Comparison of ENCODE assay signal across 14 cellular contexts in the genomic region with DNA sequence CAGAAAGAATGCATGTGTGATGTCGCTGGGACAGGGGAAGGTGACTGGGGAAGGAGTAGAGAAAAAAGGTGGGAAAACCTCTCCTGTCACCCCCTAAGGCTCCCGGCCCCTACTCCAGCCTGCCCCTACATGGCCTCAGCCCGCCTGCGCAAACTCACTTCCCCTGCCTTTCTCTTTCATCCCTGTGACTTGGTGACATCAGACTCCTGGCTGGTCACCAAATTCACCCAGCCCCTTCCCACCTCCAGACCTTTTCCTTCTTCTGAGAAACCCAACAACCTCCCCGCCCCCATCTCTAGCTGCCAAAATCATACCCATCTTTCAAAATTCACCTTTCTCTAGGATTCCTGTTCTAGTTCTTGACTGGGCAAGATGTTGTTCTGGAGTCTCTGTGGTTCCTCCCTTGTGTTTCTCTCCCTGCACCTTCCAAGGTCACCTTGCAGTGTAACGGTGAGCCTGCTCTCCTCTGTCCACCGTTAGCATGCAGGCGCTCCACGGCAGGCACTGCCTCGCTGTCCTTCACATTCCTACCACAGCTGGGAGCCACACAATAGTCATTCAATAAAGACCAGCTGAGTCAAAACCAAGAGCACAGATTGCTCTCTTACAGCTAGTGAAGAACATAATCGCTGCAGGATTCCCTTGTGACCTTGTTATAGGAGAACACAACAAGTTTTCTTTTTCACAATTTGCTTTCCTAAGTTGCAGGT.
DNase-seq lines count a peak whose midpoint lies in the region; ATAC-seq and TF ChIP-seq lines count a peak whose summit lies in the region.
"Had no signal": no experiment of that assay in that cellular context is flagged by ENCODE, and none has a peak within 500 bp of the region (broad histone marks: within the 10 kb centered on the region; RNA-seq: fewer than 3 reads in every experiment).

No MANE protein-coding gene starts in this region.

- POLR2A ChIA-PET in A673 (lab: Charles Lee; ENCODE audit: low non-redundant PET) (no interaction called here), Caco-2 (lab: Charles Lee) (no interaction called here)

- H3K36me3 Mint-ChIP-seq in glutamatergic neuron (ENCODE audit: unreplicated experiment) (no peaks in the 10 kb centered on the region), Caco-2 (ENCODE audit: insufficient read depth, unreplicated experiment) (peaks cover 5% of the 10 kb centered on the region)

- BruUV-seq in A673 (replicated peaks; lab: Mats Ljungman, UMichigan), result no TSS peak
- BruUV-seq in Caco-2 (replicated peaks; lab: Mats Ljungman, UMichigan), result no TSS peak

- H3K9me3 ChIP-seq in A673 (ENCODE audit: low read depth, low read length, poor library complexity, severe bottlenecking), result no peaks in the 10 kb centered on the region
- H3K9me3 ChIP-seq in osteoblast (ENCODE audit: low read depth, low read length), result no peaks in the 10 kb centered on the region
- H3K9me3 ChIP-seq in Caco-2, result no peaks in the 10 kb centered on the region
- H3K9me3 ChIP-seq: esophagus muscularis mucosa, MG63 had no signal

- H3K4me2 ChIP-seq in osteoblast (ENCODE audit: insufficient read depth, low read length), result no peak overlapping the region

- ATAC-seq in GM19463 (IDR thresholded peaks at IDR 0.05; ENCODE audit: unreplicated experiment), result no peak
- no peak for ATAC-seq in HG02642 (IDR thresholded peaks at IDR 0.05; ENCODE audit: poor library complexity, unreplicated experiment)

- no peaks in the 10 kb centered on the region for H4K20me1 ChIP-seq in osteoblast (ENCODE audit: insufficient read depth, low read length)

- no peak overlapping the region for H3K27ac ChIP-seq in A673 (ENCODE audit: low read depth, low read length, poor library complexity, severe bottlenecking)
- no peak overlapping the region for H3K27ac ChIP-seq in osteoblast (ENCODE audit: low read depth, low read length)

- H3K4me3 Mint-ChIP-seq in glutamatergic neuron (ENCODE audit: unreplicated experiment) (no peak overlapping the region), Caco-2 (ENCODE audit: unreplicated experiment) (no peak overlapping the region)
- H3K4me3 Mint-ChIP-seq: activated CD4-positive, alpha-beta T cell treated with anti-CD3 and anti-CD28 coated beads, Interleukin-2, amount 10 ng/mL, durations not matched to agents 24 days and 14 days; activated T-helper 1 cell treated with anti-CD3 and anti-CD28 coated beads, Interleukin-12 subunit alpha, Interleukin-12 subunit beta, Interleukin-2, Interleukin-4 antibody, amounts not matched to agents 30 ng/mL and 10 ng/mL and 1 ng/mL, durations not matched to agents 14 hours and 24 hours and 36 hours; central memory CD8-positive, alpha-beta T cell had no signal

- CTCF ChIA-PET in A673 (lab: Charles Lee) (no interaction called here), Caco-2 (lab: Charles Lee) (no interaction called here)

- H3K27me3 ChIP-seq in A673 (replicated peaks; ENCODE audit: insufficient read depth, low read depth, low read length, poor library complexity) (no peaks in the 10 kb centered on the region), osteoblast (ENCODE audit: insufficient read depth, low read length) (no peaks in the 10 kb centered on the region), Caco-2 (replicated peaks; ENCODE audit: control insufficient read depth, insufficient read depth, low read length) (no peaks in the 10 kb centered on the region)
- H3K27me3 ChIP-seq: esophagus muscularis mucosa, MG63 had no signal

- DNase-seq in A673 (ENCODE audit: low spot score) (peak; percentile 44), glutamatergic neuron (no peak), osteoblast (ENCODE audit: insufficient read length, low spot score, missing footprints) (no peak), OCI-M1 (lab: John Stamatoyannopoulos, UW) (no peak), Caco-2 (no peak)
- DNase-seq: activated CD4-positive, alpha-beta T cell treated with anti-CD3 and anti-CD28 coated beads, Interleukin-2, amount 10 ng/mL, durations not matched to agents 24 days and 14 days; MG63; NCI-H345 had no signal

- H3K4me1 Mint-ChIP-seq in glutamatergic neuron (ENCODE audit: low read depth, unreplicated experiment), result peaks cover 6% of the 10 kb centered on the region
- peaks cover 6% of the 10 kb centered on the region for H3K4me1 Mint-ChIP-seq in Caco-2 (ENCODE audit: low read depth, unreplicated experiment)
- H3K4me1 Mint-ChIP-seq: central memory CD8-positive, alpha-beta T cell had no signal

- H3K9me3 Mint-ChIP-seq in glutamatergic neuron (ENCODE audit: unreplicated experiment), result no peaks in the 10 kb centered on the region
- H3K9me3 Mint-ChIP-seq in Caco-2 (ENCODE audit: unreplicated experiment), result no peaks in the 10 kb centered on the region
- H3K9me3 Mint-ChIP-seq: activated CD4-positive, alpha-beta T cell treated with anti-CD3 and anti-CD28 coated beads, Interleukin-2, amount 10 ng/mL, durations not matched to agents 24 days and 14 days; activated T-helper 1 cell treated with anti-CD3 and anti-CD28 coated beads, Interleukin-12 subunit alpha, Interleukin-12 subunit beta, Interleukin-2, Interleukin-4 antibody, amounts not matched to agents 30 ng/mL and 10 ng/mL and 1 ng/mL, durations not matched to agents 14 hours and 24 hours and 36 hours; central memory CD8-positive, alpha-beta T cell had no signal

- no peaks in the 10 kb centered on the region for H3K27me3 Mint-ChIP-seq in glutamatergic neuron (ENCODE audit: unreplicated experiment)
- no peaks in the 10 kb centered on the region for H3K27me3 Mint-ChIP-seq in Caco-2 (ENCODE audit: insufficient read depth, unreplicated experiment)
- H3K27me3 Mint-ChIP-seq: activated CD4-positive, alpha-beta T cell treated with anti-CD3 and anti-CD28 coated beads, Interleukin-2, amount 10 ng/mL, durations not matched to agents 24 days and 14 days; central memory CD8-positive, alpha-beta T cell had no signal

- H3K36me3 ChIP-seq in A673 (ENCODE audit: insufficient read depth, low read length, poor library complexity, severe bottlenecking), result no peaks in the 10 kb centered on the region
- no peaks in the 10 kb centered on the region for H3K36me3 ChIP-seq in osteoblast (ENCODE audit: insufficient read depth, low read length)
- H3K36me3 ChIP-seq in Caco-2 (ENCODE audit: control insufficient read depth, insufficient read depth, low read length), result no peaks in the 10 kb centered on the region
- H3K36me3 ChIP-seq: esophagus muscularis mucosa had no signal

- no peaks in the 10 kb centered on the region for H3K79me2 ChIP-seq in osteoblast (ENCODE audit: insufficient read depth, low read length)

- 0 out of 2 replicates have a peak, but pooled peaks have one; percentile 34 for TF ChIP-seq CTCF in A673 (conservative IDR thresholded peaks at IDR 0.05; ENCODE audit: low read depth, low read length)
- 0 out of 2 replicates have a peak, but pooled peaks have one; percentile 10 for TF ChIP-seq CTCF in WI38 (IDR thresholded peaks at IDR 0.05; ENCODE audit: low read depth, low read length)
- peak; percentile 7 for TF ChIP-seq CTCF in glutamatergic neuron (IDR thresholded peaks at IDR 0.05; ENCODE audit: partially characterized antibody, unreplicated experiment)
- peak; percentile 26 for TF ChIP-seq CTCF in osteoblast (IDR thresholded peaks at IDR 0.05; ENCODE audit: extremely low read depth, low read depth, low read length)
- no peak for TF ChIP-seq CTCF in Caco-2 (IDR thresholded peaks at IDR 0.05; ENCODE audit: insufficient read depth in 1 of 2, low read depth in 1 of 2, low read length in 1 of 2, severe bottlenecking in 1 of 2, unreplicated experiment in 1 of 2)

- H3K4me1 ChIP-seq in A673 (ENCODE audit: insufficient read depth, low read length, poor library complexity, severe bottlenecking) (no peaks in the 10 kb centered on the region), osteoblast (ENCODE audit: insufficient read depth, low read length) (peaks cover 1% of the 10 kb centered on the region), Caco-2 (no peaks in the 10 kb centered on the region; the same call in 1 of the 2 replicates)

- H3K27ac Mint-ChIP-seq in glutamatergic neuron (ENCODE audit: unreplicated experiment) (no peak overlapping the region), Caco-2 (ENCODE audit: unreplicated experiment) (no peak overlapping the region)
- H3K27ac Mint-ChIP-seq: activated CD4-positive, alpha-beta T cell treated with anti-CD3 and anti-CD28 coated beads, Interleukin-2, amount 10 ng/mL, durations not matched to agents 24 days and 14 days; activated T-helper 1 cell treated with anti-CD3 and anti-CD28 coated beads, Interleukin-12 subunit alpha, Interleukin-12 subunit beta, Interleukin-2, Interleukin-4 antibody, amounts not matched to agents 30 ng/mL and 10 ng/mL and 1 ng/mL, durations not matched to agents 14 hours and 24 hours and 36 hours had no signal

- intact Hi-C loops in A673 (cut with micrococcal nuclease; ENCODE audit: unreplicated experiment) (no loop called here), Caco-2 (cut with micrococcal nuclease; ENCODE audit: unreplicated experiment) (no loop called here)

- H2AFZ ChIP-seq in osteoblast (ENCODE audit: low read length), result no peak overlapping the region

- H3K4me3 ChIP-seq in A673 (ENCODE audit: low read depth, low read length, poor library complexity, severe bottlenecking), result no peak overlapping the region
- no peak overlapping the region for H3K4me3 ChIP-seq in WI38 (ENCODE audit: low read depth, low read length)
- H3K4me3 ChIP-seq in osteoblast (ENCODE audit: insufficient read depth, low read length), result no peak overlapping the region
- H3K4me3 ChIP-seq in Caco-2 (ENCODE audit: low read depth, low read length), result no peak overlapping the region
- H3K4me3 ChIP-seq: esophagus muscularis mucosa, MG63 had no signal

Comparison
In these comparisons a context has a peak if more than half of its experiments do, and no peak if none do; other contexts are left out.
1. CTCF ChIP-seq: peak in A673 (single experiment), WI38 (single experiment), glutamatergic neuron (single experiment) and osteoblast (single experiment); none in Caco-2 (0 of 2).